In genomic region chr2:241946306-241947003, GRCh38 we compare ENCODE assay signal across 12 cellular contexts.
"Had no signal": no experiment of that assay in that cellular context is flagged by ENCODE, and none has a peak within 500 bp of the region (broad histone marks: within the 10 kb centered on the region; RNA-seq: fewer than 3 reads in every experiment).

No MANE protein-coding gene starts in this region.

- H3K4me3 ChIP-seq: cardiac muscle cell had no signal

- ATAC-seq: esophagus mucosa; left ventricle myocardium superior; stimulated activated effector memory CD8-positive, alpha-beta T cell treated with anti-CD3 and anti-CD28 coated beads, Interleukin-12 subunit alpha, Interleukin-12 subunit beta, amount 100 ng/mL, for 72 hours had no signal

- H3K36me3 Mint-ChIP-seq: stimulated activated effector memory CD8-positive, alpha-beta T cell treated with anti-CD3 and anti-CD28 coated beads, Interleukin-12 subunit alpha, Interleukin-12 subunit beta, amount 100 ng/mL, for 72 hours had no signal

- H3K4me3 Mint-ChIP-seq: stimulated activated effector memory CD8-positive, alpha-beta T cell treated with anti-CD3 and anti-CD28 coated beads, Interleukin-12 subunit alpha, Interleukin-12 subunit beta, amount 100 ng/mL, for 72 hours had no signal

- H3K27ac ChIP-seq: cardiac muscle cell, VCaP had no signal

- H3K36me3 ChIP-seq: cardiac muscle cell had no signal

- DNase-seq: activated CD4-positive, alpha-beta T cell treated with anti-CD3 and anti-CD28 coated beads for 1 hour; activated CD4-positive, alpha-beta T cell treated with anti-CD3 and anti-CD28 coated beads, Interleukin-2, amount 50 U/mL, for 4 hours; activated naive CD4-positive, alpha-beta T cell; activated T-cell treated with anti-CD3 and anti-CD28 coated beads for 4 hours; hippocampal formation; kidney; left ventricle myocardium superior; mesendoderm had no signal

- H3K9me3 Mint-ChIP-seq: stimulated activated effector memory CD8-positive, alpha-beta T cell treated with anti-CD3 and anti-CD28 coated beads, Interleukin-12 subunit alpha, Interleukin-12 subunit beta, amount 100 ng/mL, for 72 hours had no signal

- H3K27ac Mint-ChIP-seq: stimulated activated effector memory CD8-positive, alpha-beta T cell treated with anti-CD3 and anti-CD28 coated beads, Interleukin-12 subunit alpha, Interleukin-12 subunit beta, amount 100 ng/mL, for 72 hours had no signal
